In genomic region chr1:229012823-229013222, GRCh38 we compare ENCODE assay signal across 26 cellular contexts.
"Had no signal": no experiment of that assay in that cellular context is flagged by ENCODE, and none has a peak within 500 bp of the region (broad histone marks: within the 10 kb centered on the region; RNA-seq: fewer than 3 reads in every experiment).

No MANE protein-coding gene starts in this region.

- H3K4me3 ChIP-seq: ascending aorta, cardiac muscle cell, Peyer's patch, SJSA1 had no signal

- H3K4me1 ChIP-seq: ascending aorta, Peyer's patch, SJSA1 had no signal

- H3K9me3 ChIP-seq: ascending aorta, Peyer's patch, SJSA1 had no signal

- H3K27ac ChIP-seq: ascending aorta, cardiac muscle cell, Peyer's patch, RWPE1, SJSA1 had no signal

- DNase-seq: activated B cell treated with CpG ODN at 0.5 μM for 24 hours; activated CD4-positive, alpha-beta T cell treated with anti-CD3 and anti-CD28 coated beads for 1 hour; activated CD4-positive, alpha-beta T cell treated with anti-CD3 and anti-CD28 coated beads, Interleukin-2, amount 10 ng/mL, durations not matched to agents 24 days and 14 days; activated CD4-positive, alpha-beta T cell treated with anti-CD3 and anti-CD28 coated beads, Interleukin-2, amount 50 U/mL, for 48 hours; activated CD8-positive, alpha-beta memory T cell treated with anti-CD3 and anti-CD28 coated beads, Interleukin-2, amount 10 ng/mL, durations not matched to agents 7 days and 5 days; activated effector memory CD4-positive, alpha-beta T cell treated with Interleukin-2 at 50 U/mL for 16 hours; activated naive CD4-positive, alpha-beta T cell; amniotic stem cell; cerebellar nuclear complex; Karpas-422; MM.1S; NCI-H1105 treated with DMSO at 0.1 percent for 48 hours; NCI-H1694; NCI-H2029 treated with DMSO at 0.1 percent for 48 hours; NCI-H345; NCI-H510A; NCI-H526 treated with DMSO at 0.1 percent for 48 hours; NCI-H82; Peyer's patch; SHP77; T-helper 17 cell; T-helper 9 cell had no signal

- H3K36me3 ChIP-seq: ascending aorta, cardiac muscle cell, Peyer's patch, SJSA1 had no signal

- H3K27me3 ChIP-seq: ascending aorta, cardiac muscle cell, Peyer's patch, SJSA1 had no signal

- ATAC-seq: activated CD8-positive, alpha-beta memory T cell treated with anti-CD3 and anti-CD28 coated beads, Interleukin-2, amount 10 ng/mL, durations not matched to agents 7 days and 5 days; T-helper 17 cell had no signal
